Comparison of ENCODE assay signal across 22 cellular contexts in the genomic region with DNA sequence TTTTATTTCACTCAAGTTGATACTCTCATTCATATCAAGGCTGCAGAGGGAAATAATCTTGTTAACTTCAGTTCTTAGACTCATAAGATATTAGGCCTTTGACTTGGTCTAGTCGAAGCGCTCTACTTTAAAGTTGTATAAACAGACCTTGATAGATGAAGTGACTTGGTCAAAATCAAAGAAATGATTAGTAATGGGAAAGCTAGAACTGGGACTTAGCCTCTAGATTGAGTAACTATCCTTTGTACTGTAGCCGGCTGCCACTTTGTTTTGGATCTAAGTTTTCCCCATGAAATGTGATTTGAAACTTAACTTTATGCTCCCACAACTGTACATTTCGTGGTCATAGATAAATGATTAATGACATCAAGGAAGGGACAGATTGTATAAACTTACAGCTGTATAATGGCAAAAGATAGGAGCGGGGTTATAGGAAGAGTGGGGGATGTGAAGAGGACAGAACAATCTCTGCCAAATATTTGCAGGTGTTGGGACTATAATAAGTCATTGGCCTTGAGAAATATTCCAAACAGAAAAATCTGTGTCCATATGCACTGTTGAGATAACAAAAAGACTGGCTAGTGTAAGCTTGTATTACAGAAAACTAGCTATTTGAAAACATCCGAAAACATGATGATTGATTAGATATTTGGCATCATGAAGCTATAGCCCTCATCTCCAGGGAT. TPM values are rescaled to one million over a fixed set of nuclear protein-coding genes. Genes with fewer than 3 reads are reported as not detected.
DNase-seq lines count a peak whose midpoint lies in the region; ATAC-seq, FAIRE-seq and TF ChIP-seq lines count a peak whose summit lies in the region.
"Had no signal": no experiment of that assay in that cellular context is flagged by ENCODE, and none has a peak within 500 bp of the region (broad histone marks: within the 10 kb centered on the region; RNA-seq: fewer than 3 reads in every experiment).

No MANE protein-coding gene starts in this region.

- no peak overlapping the region for H2AFZ ChIP-seq in endothelial cell of umbilical vein (ENCODE audit: low read depth, low read length)

- FAIRE-seq in endothelial cell of umbilical vein (lab: Jason Lieb, UNC) (no peak), HTR-8/SVneo (lab: Jason Lieb, UNC) (no peak)
- FAIRE-seq: A204.1, D721Med, G401.6, GM12891, GM19239 had no signal

- H3K4me1 Mint-ChIP-seq in nephron: peaks cover 11% of the 10 kb centered on the region
- no peaks in the 10 kb centered on the region for H3K4me1 Mint-ChIP-seq in WTC11
- H3K4me1 Mint-ChIP-seq: B cell had no signal

- no peak for TF ChIP-seq POLR2A in endothelial cell of umbilical vein (IDR thresholded peaks at IDR 0.05; ENCODE audit: low read depth, low read length)

- H3K27me3 Mint-ChIP-seq in nephron (ENCODE audit: low read depth): no peaks in the 10 kb centered on the region
- no peaks in the 10 kb centered on the region for H3K27me3 Mint-ChIP-seq in WTC11 (ENCODE audit: low read depth)
- H3K27me3 Mint-ChIP-seq: B cell; CD4-positive, alpha-beta T cell had no signal

- H3K9me3 ChIP-seq in endothelial cell of umbilical vein (replicated peaks; ENCODE audit: control insufficient read depth, insufficient read depth, low read length): no peaks in the 10 kb centered on the region
- H3K9me3 ChIP-seq: BLaER1 treated with 17β-estradiol and CSF1 and Interleukin-3, amounts not matched to agents 10 nM and 100 nM; Caco-2 had no signal

- H3K79me2 ChIP-seq in endothelial cell of umbilical vein (ENCODE audit: control insufficient read depth, insufficient read depth, low read length): peaks cover 5% of the 10 kb centered on the region

- H3K36me3 Mint-ChIP-seq in nephron (ENCODE audit: low read depth) (peaks cover 8% of the 10 kb centered on the region), WTC11 (no peaks in the 10 kb centered on the region)

- H3K27ac ChIP-seq in endothelial cell of umbilical vein (ENCODE audit: insufficient read depth, low read depth, low read length): no peak overlapping the region
- H3K27ac ChIP-seq: BLaER1 treated with 17β-estradiol and CSF1 and Interleukin-3, amounts not matched to agents 10 nM and 100 nM; C4-2B had no signal

- intact Hi-C loops in endothelial cell of umbilical vein (cut with micrococcal nuclease) (no loop called here), Right ventricle myocardium superior (cut with DNase I) (no loop called here)

- H3K4me3 ChIP-seq in endothelial cell of umbilical vein (replicated peaks in 1 of 3; ENCODE audit: insufficient read depth in 1 of 3, low read depth in 1 of 3, low read length in 3 of 3): no peak overlapping the region
- H3K4me3 ChIP-seq: BLaER1 treated with 17β-estradiol and CSF1 and Interleukin-3, amounts not matched to agents 10 nM and 100 nM had no signal

- no peaks in the 10 kb centered on the region for H3K9me3 Mint-ChIP-seq in nephron
- no peaks in the 10 kb centered on the region for H3K9me3 Mint-ChIP-seq in WTC11
- H3K9me3 Mint-ChIP-seq: CD4-positive, alpha-beta T cell; CD8-positive, alpha-beta T cell had no signal

- no TSS peak for BruUV-seq in endothelial cell of umbilical vein (replicated peaks; lab: Mats Ljungman, UMichigan)

- H3K9ac ChIP-seq in endothelial cell of umbilical vein (replicated peaks; ENCODE audit: extremely low read depth, insufficient read depth, low read length): no peak overlapping the region
- H3K9ac ChIP-seq: BLaER1 treated with 17β-estradiol and CSF1 and Interleukin-3, amounts not matched to agents 10 nM and 100 nM had no signal

- CTCF ChIA-PET in endothelial cell of umbilical vein (lab: Charles Lee): interaction anchor here (0.8 to 1.4 kb wide), 2 partner anchors 9 to 65 kb away, joined by 3 read pairs; a partner anchor contains a TSS
- CTCF ChIA-PET in WTC11 (lab: Charles Lee): no interaction called here

- dilution Hi-C loops in endothelial cell of umbilical vein (cut with MboI; ENCODE audit: extremely low pct_ligation_motif_present, low sequenced_read_pairs): no loop called here

- DNase-seq in dermis blood vessel endothelial cell (peak; percentile 31), endothelial cell of umbilical vein (ENCODE audit: low read depth, low spot score) (peak; percentile 56), Right ventricle myocardium superior (no peak), WTC11 (ENCODE audit: low spot score) (no peak), HTR-8/SVneo (ENCODE audit: insufficient read length, low spot score) (no peak)
- DNase-seq: 8988T; AML-193; Caco-2; Calu3; CD4-positive, alpha-beta T cell; CD8-positive, alpha-beta T cell; DMS79 treated with DMSO at 0.1 percent for 48 hours; GF-D8 had no signal

- H3K9me1 ChIP-seq in endothelial cell of umbilical vein (replicated peaks; ENCODE audit: control insufficient read depth, extremely low read depth, insufficient read depth, low read length): no peaks in the 10 kb centered on the region

- no peaks in the 10 kb centered on the region for H4K20me1 ChIP-seq in endothelial cell of umbilical vein (replicated peaks; ENCODE audit: control insufficient read depth, extremely low read depth, insufficient read depth, low read length)
- H4K20me1 ChIP-seq: BLaER1 treated with 17β-estradiol and CSF1 and Interleukin-3, amounts not matched to agents 10 nM and 100 nM had no signal

- ATAC-seq in Right ventricle myocardium superior (ENCODE audit: poor library complexity) (no peak), WTC11 (no peak)
- ATAC-seq: CD8-positive, alpha-beta T cell had no signal

- no peak overlapping the region for H3K4me2 ChIP-seq in endothelial cell of umbilical vein (ENCODE audit: insufficient read depth, low read length)
- H3K4me2 ChIP-seq: BLaER1 treated with 17β-estradiol and CSF1 and Interleukin-3, amounts not matched to agents 10 nM and 100 nM had no signal

- no peak overlapping the region for H3K4me3 Mint-ChIP-seq in nephron
- no peak overlapping the region for H3K4me3 Mint-ChIP-seq in WTC11
- H3K4me3 Mint-ChIP-seq: B cell; CD4-positive, alpha-beta T cell; CD8-positive, alpha-beta T cell had no signal

- no peaks in the 10 kb centered on the region for H3K27me3 ChIP-seq in endothelial cell of umbilical vein (ENCODE audit: control insufficient read depth in 2 of 2, insufficient read depth in 2 of 2, low read length in 2 of 2)

- no peak for TF ChIP-seq CTCF in endothelial cell of umbilical vein (IDR thresholded peaks at IDR 0.05; ENCODE audit: extremely low read depth in 1 of 2, insufficient read depth in 1 of 2, low read depth in 1 of 2, low read length in 2 of 2)
- TF ChIP-seq CTCF in nephron (IDR thresholded peaks at IDR 0.05; ENCODE audit: unreplicated experiment in 3 of 3): no peak
- TF ChIP-seq CTCF in WTC11 (IDR thresholded peaks at IDR 0.05): no peak

- H3K36me3 ChIP-seq in endothelial cell of umbilical vein (ENCODE audit: control insufficient read depth in 2 of 2, extremely low read depth in 1 of 2, insufficient read depth in 2 of 2, low read length in 2 of 2): peaks cover 0 to 2% of the 10 kb centered on the region in 2 experiments
- H3K36me3 ChIP-seq: BLaER1 treated with 17β-estradiol and CSF1 and Interleukin-3, amounts not matched to agents 10 nM and 100 nM had no signal

- POLR2A ChIA-PET in endothelial cell of umbilical vein (lab: Charles Lee): no interaction called here
- POLR2A ChIA-PET in WTC11 (lab: Charles Lee): no interaction called here

- peaks cover 12% of the 10 kb centered on the region for H3K4me1 ChIP-seq in endothelial cell of umbilical vein (ENCODE audit: control insufficient read depth, extremely low read depth, insufficient read depth, low read length)
- H3K4me1 ChIP-seq: BLaER1 treated with 17β-estradiol and CSF1 and Interleukin-3, amounts not matched to agents 10 nM and 100 nM; Caco-2 had no signal

- peak overlapping the region in 2 of 3 experiments; percentile 35 to 47 for H3K27ac Mint-ChIP-seq in nephron
- H3K27ac Mint-ChIP-seq in WTC11: no peak overlapping the region
- H3K27ac Mint-ChIP-seq: B cell; CD4-positive, alpha-beta T cell; CD8-positive, alpha-beta T cell had no signal

TF ChIP-seq in endothelial cell of umbilical vein, 7 proteins besides CTCF, POLR2A, EP300 and RAD21:
- TF ChIP-seq POLR2AphosphoS5 (IDR thresholded peaks at IDR 0.05; ENCODE audit: insufficient read depth, low read depth, low read length): no peak
- no peak for TF ChIP-seq EZH2 (IDR thresholded peaks at IDR 0.05; ENCODE audit: borderline replicate concordance, low read depth, low read length, severe bottlenecking)

TF ChIP-seq in WTC11, 78 proteins besides CTCF, POLR2A, EP300 and RAD21 (continues in another document):
- TF ChIP-seq ZNF263 (CRISPR knock-in tag; IDR thresholded peaks at IDR 0.05; ENCODE audit: low read depth): no peak
- TF ChIP-seq ZNF317 (CRISPR knock-in tag; IDR thresholded peaks at IDR 0.05; ENCODE audit: borderline replicate concordance, low read depth): no peak
- TF ChIP-seq, protein P1, sequence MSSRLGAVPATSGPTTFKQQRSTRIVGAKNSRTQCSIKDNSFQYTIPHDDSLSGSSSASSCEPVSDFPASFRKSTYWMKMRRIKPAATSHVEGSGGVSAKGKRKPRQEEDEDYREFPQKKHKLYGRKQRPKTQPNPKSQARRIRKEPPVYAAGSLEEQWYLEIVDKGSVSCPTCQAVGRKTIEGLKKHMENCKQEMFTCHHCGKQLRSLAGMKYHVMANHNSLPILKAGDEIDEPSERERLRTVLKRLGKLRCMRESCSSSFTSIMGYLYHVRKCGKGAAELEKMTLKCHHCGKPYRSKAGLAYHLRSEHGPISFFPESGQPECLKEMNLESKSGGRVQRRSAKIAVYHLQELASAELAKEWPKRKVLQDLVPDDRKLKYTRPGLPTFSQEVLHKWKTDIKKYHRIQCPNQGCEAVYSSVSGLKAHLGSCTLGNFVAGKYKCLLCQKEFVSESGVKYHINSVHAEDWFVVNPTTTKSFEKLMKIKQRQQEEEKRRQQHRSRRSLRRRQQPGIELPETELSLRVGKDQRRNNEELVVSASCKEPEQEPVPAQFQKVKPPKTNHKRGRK (CRISPR knock-in tag; IDR thresholded peaks at IDR 0.05; ENCODE audit: borderline replicate concordance): no peak
- TF ChIP-seq TEAD4 (CRISPR knock-in tag; IDR thresholded peaks at IDR 0.05): no peak
- TF ChIP-seq SP1 (CRISPR knock-in tag; conservative IDR thresholded peaks at IDR 0.05): no peak
- TF ChIP-seq TP53 (CRISPR knock-in tag; IDR thresholded peaks at IDR 0.05): no peak

RNA-seq across cellular contexts. Expression of a gene that starts 17.2 kb away (rescaled TPM):
- total RNA-seq in dermis blood vessel endothelial cell (114 and 159 TPM in 2 replicates), endothelial cell of umbilical vein (23.0 and 25.3 TPM in 2 replicates), Right ventricle myocardium superior (6.2 TPM), WTC11 (2021) (3.1 to 6.4 TPM (median 3.3 TPM) in 3 replicates)
- 16.4 and 19.8 TPM in 2 replicates for polyA plus RNA-seq in endothelial cell of umbilical vein
- polyA plus RNA-seq in endothelial cell of umbilical vein (2011; cell fraction: cytosol; rRNA removed): 12.6 and 14.0 TPM in 2 replicates
- 21.4 and 25.8 TPM in 2 replicates for polyA plus RNA-seq in endothelial cell of umbilical vein (2011; cell fraction: nucleus; rRNA removed)
- polyA plus RNA-seq in endothelial cell of umbilical vein (2012): 20.7 and 23.6 TPM in 2 replicates
- 98.7 and 112 TPM in 2 replicates for polyA minus RNA-seq in endothelial cell of umbilical vein
- polyA minus RNA-seq in endothelial cell of umbilical vein (2011; cell fraction: cytosol; rRNA and poly(A)+ RNA removed): 4.7 TPM
- polyA minus RNA-seq in endothelial cell of umbilical vein (2011; cell fraction: nucleus; rRNA and poly(A)+ RNA removed): 50.0 and 55.1 TPM in 2 replicates

Comparison
In these comparisons a context has a peak if more than half of its experiments do, and no peak if none do; other contexts are left out.
1. DNase-seq: peak in dermis blood vessel endothelial cell (single experiment) and endothelial cell of umbilical vein (single experiment); none in Right ventricle myocardium superior (single experiment), WTC11 (single experiment) and HTR-8/SVneo (single experiment).